13 cellular contexts compared by ENCODE assay signal in the genomic region with DNA sequence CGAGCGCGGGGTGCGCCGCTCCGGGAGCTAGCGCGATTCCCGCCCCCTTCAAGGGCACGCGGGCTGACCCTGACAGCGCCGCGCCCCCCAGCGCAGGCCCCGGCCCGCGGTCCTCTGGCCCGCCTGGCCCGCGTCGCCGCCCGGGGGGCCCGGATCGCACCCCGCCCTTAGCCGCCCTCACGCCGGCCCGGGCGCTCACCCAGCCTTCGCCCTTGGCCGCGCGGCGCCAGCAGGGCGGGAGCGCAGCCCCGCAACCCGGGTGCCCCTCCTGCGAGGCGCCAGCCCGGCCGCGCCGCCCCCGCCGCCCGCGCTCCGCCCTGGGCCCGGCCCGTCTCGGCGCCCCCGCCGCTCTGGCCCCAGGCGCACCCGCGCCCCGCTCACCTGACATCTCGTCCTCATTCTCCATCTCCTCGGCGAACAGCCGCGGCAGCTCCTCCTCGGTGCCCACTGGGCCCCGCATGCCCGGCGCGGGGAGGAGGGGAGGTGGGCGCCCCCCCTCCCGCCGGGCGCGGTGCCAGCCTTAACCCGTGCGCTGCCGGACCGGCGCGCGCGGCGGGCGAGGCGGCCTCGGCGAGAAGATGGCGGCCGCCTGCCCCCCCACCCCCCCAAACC. TPM values are rescaled to one million over a fixed set of nuclear protein-coding genes. Genes with fewer than 3 reads are reported as not detected.
DNase-seq lines count a peak whose midpoint lies in the region; ATAC-seq and TF ChIP-seq lines count a peak whose summit lies in the region.
"Had no signal": no experiment of that assay in that cellular context is flagged by ENCODE, and none has a peak within 500 bp of the region (broad histone marks: within the 10 kb centered on the region; RNA-seq: fewer than 3 reads in every experiment).

No MANE protein-coding gene starts in this region.

- no peak for ATAC-seq in GM19351 (IDR thresholded peaks at IDR 0.05; ENCODE audit: unreplicated experiment)

- H3K27ac Mint-ChIP-seq in endodermal cell = no peak overlapping the region
- H3K27ac Mint-ChIP-seq: T-helper 1 cell treated with Interleukin-12 subunit alpha and Interleukin-12 subunit beta and Interleukin-4 antibody, amounts not matched to agents 30 μg/mL and 1 μg/mL, for 36 hours had no signal

- H3K9ac ChIP-seq in HUES64 (ENCODE audit: low read depth, low read length) (no peak overlapping the region), endodermal cell (ENCODE audit: extremely low read depth, low read length, poor library complexity, severe bottlenecking) (no peak overlapping the region), skeletal muscle satellite cell (ENCODE audit: low read depth, low read length) (no peak overlapping the region)

- H3K4me1 ChIP-seq in HUES64 (ENCODE audit: insufficient read depth, low read length) (peaks cover 10% of the 10 kb centered on the region; the same call in 1 of the 2 replicates), endodermal cell (ENCODE audit: control insufficient read depth, insufficient read depth, low read length) (no peaks in the 10 kb centered on the region), skeletal muscle satellite cell (ENCODE audit: control insufficient read depth, insufficient read depth, low read length) (peaks cover 6% of the 10 kb centered on the region), HAP-1 (no peaks in the 10 kb centered on the region)

- H3K27ac ChIP-seq in HUES64 (ENCODE audit: low read depth, low read length) (no peak overlapping the region), endodermal cell (ENCODE audit: low read depth, low read length) (no peak overlapping the region)
- H3K27ac ChIP-seq: tibial nerve had no signal

- no peak for TF ChIP-seq CTCF in endodermal cell (conservative IDR thresholded peaks at IDR 0.05)

- H3K4me3 ChIP-seq in HUES64 (ENCODE audit: low read length) (peak overlapping the region; percentile 35), endodermal cell (ENCODE audit: low read length) (no peak overlapping the region), skeletal muscle satellite cell (ENCODE audit: low read length) (no peak overlapping the region), HAP-1 (no peak overlapping the region)

- under 1% methylated on average over 71 of the region's 92 CpGs for WGBS in HUES64
- WGBS in endodermal cell (ENCODE audit: insufficient coverage in 1 of 2, insufficient read length in 1 of 2), 2 experiments = 0 to 1% methylated on average over 6 to 73 of the region's 92 CpGs

- H3K36me3 Mint-ChIP-seq in endodermal cell (ENCODE audit: low read depth) = peaks cover 4% of the 10 kb centered on the region

- H3K4me2 ChIP-seq in skeletal muscle satellite cell (ENCODE audit: low read length) = peak overlapping the region; percentile 48

- H3K36me3 ChIP-seq in HUES64 (ENCODE audit: insufficient read depth, low read length) = peaks cover 4% of the 10 kb centered on the region; the same call in 1 of the 2 replicates
- peaks cover 7% of the 10 kb centered on the region for H3K36me3 ChIP-seq in endodermal cell (ENCODE audit: control insufficient read depth, insufficient read depth, low read length)
- H3K36me3 ChIP-seq in skeletal muscle satellite cell (ENCODE audit: insufficient read depth, low read length) = peaks cover 6% of the 10 kb centered on the region
- peaks cover 5% of the 10 kb centered on the region; the same call in 1 of the 2 replicates for H3K36me3 ChIP-seq in HAP-1 (replicated peaks)

- H3K4me1 Mint-ChIP-seq in endodermal cell = peaks cover 2% of the 10 kb centered on the region

- H3K4me3 Mint-ChIP-seq in endodermal cell = no peak overlapping the region
- H3K4me3 Mint-ChIP-seq: T-helper 1 cell treated with Interleukin-12 subunit alpha and Interleukin-12 subunit beta and Interleukin-4 antibody, amounts not matched to agents 30 μg/mL and 1 μg/mL, for 36 hours had no signal

- DNase-seq in NCI-H1417 (lab: John Stamatoyannopoulos, UW) (peak in 2 of 3 experiments; percentile 50 to 60), NCI-H1417 treated with DMSO at 0.1 percent for 48 hours (lab: John Stamatoyannopoulos, UW) (no peak), endodermal cell (peak; percentile 54), HAP-1 (ENCODE audit: low spot score in 2 of 2) (no peak), NCI-H524 treated with DMSO at 0.1 percent for 48 hours (lab: John Stamatoyannopoulos, UW) (no peak)
- DNase-seq: ACHN, DMS153, NCI-H1694 had no signal

- peaks cover 28% of the 10 kb centered on the region for H3K27me3 Mint-ChIP-seq in endodermal cell (ENCODE audit: insufficient read depth)

- in situ Hi-C loops in HAP-1 (cut with MboI; ENCODE audit: low sequenced_read_pairs) = loop anchor here (10.0 kb wide), 1 partner anchor 125 kb away; no protein-coding TSS in a partner anchor

- no peaks in the 10 kb centered on the region for H3K9me3 Mint-ChIP-seq in endodermal cell
- H3K9me3 Mint-ChIP-seq: T-helper 1 cell treated with Interleukin-12 subunit alpha and Interleukin-12 subunit beta and Interleukin-4 antibody, amounts not matched to agents 30 μg/mL and 1 μg/mL, for 36 hours had no signal

- H3K27me3 ChIP-seq in HUES64 (ENCODE audit: insufficient read depth, low read length) (peaks cover 64% of the 10 kb centered on the region), endodermal cell (ENCODE audit: control insufficient read depth, insufficient read depth, low read length, poor library complexity, severe bottlenecking) (peaks cover 76% of the 10 kb centered on the region), skeletal muscle satellite cell (ENCODE audit: control insufficient read depth, insufficient read depth, low read length) (peaks cover 46% of the 10 kb centered on the region), HAP-1 (ENCODE audit: low read depth) (peaks cover 45% of the 10 kb centered on the region)

- H3K9me3 ChIP-seq in HUES64 (ENCODE audit: insufficient read depth, low read depth, low read length) (no peaks in the 10 kb centered on the region), endodermal cell (ENCODE audit: control insufficient read depth, low read length) (no peaks in the 10 kb centered on the region), skeletal muscle satellite cell (replicated peaks; ENCODE audit: low read length) (no peaks in the 10 kb centered on the region), HAP-1 (no peaks in the 10 kb centered on the region)
- H3K9me3 ChIP-seq: tibial nerve had no signal

RNA-seq across cellular contexts. Expression of a gene that starts 0.5 kb away (rescaled TPM):
- polyA plus RNA-seq in HUES64 (2013, experiment 1 of 2) = 0.25 TPM
- polyA plus RNA-seq in HUES64 (2013, experiment 2 of 2) = 0.89 TPM
- total RNA-seq in endodermal cell = under 1 TPM; 0.40 to 0.69 TPM
- 0.36 TPM for polyA plus RNA-seq in endodermal cell (2013, experiment 1 of 2)
- polyA plus RNA-seq in endodermal cell (2013, experiment 2 of 2) = 0.46 TPM
- 0.87 TPM in 1 of 2 replicates, not detected in the other for total RNA-seq in skeletal muscle satellite cell (2012; rRNA removed)

RNA-seq across cellular contexts. Expression of a gene that starts 19.7 kb away (rescaled TPM):
- 320 TPM for polyA plus RNA-seq in HUES64 (2013, experiment 1 of 2)
- 370 TPM for polyA plus RNA-seq in HUES64 (2013, experiment 2 of 2)
- 100 to 1,000 TPM; 409 to 481 TPM for total RNA-seq in endodermal cell
- polyA plus RNA-seq in endodermal cell (2013, experiment 1 of 2) = 367 TPM
- polyA plus RNA-seq in endodermal cell (2013, experiment 2 of 2) = 324 TPM
- total RNA-seq in skeletal muscle satellite cell (2012; rRNA removed) = 82.4 and 105 TPM in 2 replicates

RNA-seq across cellular contexts. Expression of a gene that starts 26.2 kb away (rescaled TPM):
- polyA plus RNA-seq in HUES64 (2013, experiment 1 of 2) = 0.80 TPM
- polyA plus RNA-seq in HUES64 (2013, experiment 2 of 2) = 2.5 TPM
- total RNA-seq in endodermal cell = 1 to 10 TPM; 4.8 to 7.7 TPM
- 1.7 TPM for polyA plus RNA-seq in endodermal cell (2013, experiment 1 of 2)
- 1.2 TPM for polyA plus RNA-seq in endodermal cell (2013, experiment 2 of 2)
- total RNA-seq in skeletal muscle satellite cell (2012; rRNA removed) = 31.5 and 60.1 TPM in 2 replicates

RNA-seq across cellular contexts. Expression of a gene that starts 56.1 kb away (rescaled TPM):
- 95.1 TPM for polyA plus RNA-seq in HUES64 (2013, experiment 1 of 2)
- polyA plus RNA-seq in HUES64 (2013, experiment 2 of 2) = 86.5 TPM
- 10 to 100 TPM; 75.9 to 80.3 TPM for total RNA-seq in endodermal cell
- polyA plus RNA-seq in endodermal cell (2013, experiment 1 of 2) = 54.4 TPM
- 52.1 TPM for polyA plus RNA-seq in endodermal cell (2013, experiment 2 of 2)
- total RNA-seq in skeletal muscle satellite cell (2012; rRNA removed) = 40.8 and 51.5 TPM in 2 replicates

Comparison
In these comparisons a context has a peak if more than half of its experiments do, and no peak if none do; other contexts are left out.
1. DNase-seq: peak in NCI-H1417 (2 of 3) and endodermal cell (single experiment); none in NCI-H1417 treated with DMSO at 0.1 percent for 48 hours (single experiment), HAP-1 (0 of 2) and NCI-H524 treated with DMSO at 0.1 percent for 48 hours (single experiment).